37 cellular contexts compared by ENCODE assay signal in genomic region chr12:46682148-46682547, GRCh38.
"Had no signal": no experiment of that assay in that cellular context is flagged by ENCODE, and none has a peak within 500 bp of the region (broad histone marks: within the 10 kb centered on the region; RNA-seq: fewer than 3 reads in every experiment).

No MANE protein-coding gene starts in this region.

- H3K27me3 ChIP-seq: brain microvascular endothelial cell, MG63 had no signal

- H3K27ac ChIP-seq: brain microvascular endothelial cell, RWPE1, VCaP had no signal

- ATAC-seq: activated CD8-positive, alpha-beta T cell treated with anti-CD3 and anti-CD28 coated beads for 36 hours; activated T-cell treated with anti-CD3 and anti-CD28 coated beads, Interleukin-2, amount 50 U/mL, for 72 hours; activated T-helper 17 cell treated with anti-CD3 and anti-CD28 coated beads, Interleukin-2, amount 50 U/mL, for 72 hours; PC-3 had no signal

- H3K4me3 ChIP-seq: MG63 had no signal

- H3K36me3 ChIP-seq: brain microvascular endothelial cell, MG63 had no signal

- H3K27ac Mint-ChIP-seq: activated B cell treated with CpG ODN at 0.5 μM for 24 hours; activated CD8-positive, alpha-beta T cell treated with anti-CD3 and anti-CD28 coated beads for 36 hours; activated naive CD8-positive, alpha-beta T cell treated with anti-CD3 and anti-CD28 coated beads for 36 hours; activated T-cell treated with anti-CD3 and anti-CD28 coated beads, Interleukin-2, amount 50 U/mL, for 72 hours; activated T-helper 17 cell treated with anti-CD3 and anti-CD28 coated beads, Interleukin-2, amount 50 U/mL, for 72 hours had no signal

- H3K4me1 Mint-ChIP-seq: activated B cell treated with CpG ODN at 0.5 μM for 24 hours; activated naive CD8-positive, alpha-beta T cell treated with anti-CD3 and anti-CD28 coated beads for 36 hours; activated T-helper 17 cell treated with anti-CD3 and anti-CD28 coated beads, Interleukin-2, amount 50 U/mL, for 72 hours had no signal

- DNase-seq: activated B cell treated with CpG ODN at 0.5 μM for 24 hours; activated CD4-positive, alpha-beta T cell treated with anti-CD3 and anti-CD28 coated beads for 48 hours; activated CD4-positive, CD25-positive, alpha-beta regulatory T cell treated with anti-CD3 and anti-CD28 coated beads, Interleukin-2, amount 50 U/mL, for 72 hours; activated CD8-positive, alpha-beta T cell treated with anti-CD3 and anti-CD28 coated beads for 36 hours; activated effector memory CD4-positive, alpha-beta T cell treated with anti-CD3 and anti-CD28 coated beads, Interleukin-2, amount 50 U/mL, for 16 hours; activated naive CD4-positive, alpha-beta T cell; activated naive CD4-positive, alpha-beta T cell treated with anti-CD3 and anti-CD28 coated beads, Interleukin-2, amount 50 U/mL, for 16 hours; activated naive CD8-positive, alpha-beta T cell treated with anti-CD3 and anti-CD28 coated beads for 36 hours; activated T-cell treated with anti-CD3 and anti-CD28 coated beads, Interleukin-2, amount 50 U/mL, for 1 hour; activated T-cell treated with anti-CD3 and anti-CD28 coated beads, Interleukin-2, amount 50 U/mL, for 72 hours; amniotic stem cell; aorta; brain microvascular endothelial cell; central memory CD4-positive, alpha-beta T cell; Karpas-422; MG63; NCI-H1048; NCI-H1105 treated with DMSO at 0.1 percent for 48 hours; NCI-H1436; NCI-H1694; NCI-H1930; NCI-H2081 treated with DMSO at 0.1 percent for 48 hours; NCI-H226; NCI-H446 treated with DMSO at 0.1 percent for 48 hours; NCI-H524; NCI-H69; NCI-H82; PC-3; Right ventricle myocardium superior; SW 1271; T-helper 1 cell; T-helper 2 cell; T-helper 9 cell had no signal

- FAIRE-seq: RCC 7860 had no signal

- H3K4me3 Mint-ChIP-seq: activated B cell treated with CpG ODN at 0.5 μM for 24 hours; activated CD8-positive, alpha-beta T cell treated with anti-CD3 and anti-CD28 coated beads for 36 hours; activated naive CD8-positive, alpha-beta T cell treated with anti-CD3 and anti-CD28 coated beads for 36 hours; activated T-cell treated with anti-CD3 and anti-CD28 coated beads, Interleukin-2, amount 50 U/mL, for 72 hours; activated T-helper 17 cell treated with anti-CD3 and anti-CD28 coated beads, Interleukin-2, amount 50 U/mL, for 72 hours had no signal

- H3K27me3 Mint-ChIP-seq: activated CD8-positive, alpha-beta T cell treated with anti-CD3 and anti-CD28 coated beads for 36 hours; activated naive CD8-positive, alpha-beta T cell treated with anti-CD3 and anti-CD28 coated beads for 36 hours had no signal
